15 cellular contexts compared by ENCODE assay signal in the genomic region with DNA sequence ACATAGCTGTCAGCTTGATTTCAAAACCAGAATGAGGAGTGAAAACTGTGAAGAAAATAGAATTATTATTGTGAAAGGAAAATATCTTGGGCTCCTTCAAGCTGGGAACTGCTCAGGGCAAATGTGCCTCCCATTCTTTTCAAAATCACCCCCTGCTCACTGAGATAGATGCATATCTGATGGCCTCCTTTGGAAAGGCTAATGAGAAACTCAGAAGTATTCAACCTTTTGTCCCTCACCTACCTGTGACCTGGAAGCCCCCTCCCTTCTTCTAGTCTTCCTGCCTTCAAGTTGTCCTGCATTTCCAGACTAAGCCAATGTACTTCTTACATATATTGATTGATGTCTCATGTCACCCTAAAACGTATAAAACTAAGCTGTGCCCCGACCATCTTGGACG.
DNase-seq lines count a peak whose midpoint lies in the region; ATAC-seq and TF ChIP-seq lines count a peak whose summit lies in the region.
"Had no signal": no experiment of that assay in that cellular context is flagged by ENCODE, and none has a peak within 500 bp of the region (broad histone marks: within the 10 kb centered on the region; RNA-seq: fewer than 3 reads in every experiment).

No MANE protein-coding gene starts in this region.

- no peaks in the 10 kb centered on the region for H3K36me3 ChIP-seq in GM23338 (ENCODE audit: insufficient read depth)
- no peaks in the 10 kb centered on the region for H3K36me3 ChIP-seq in iPS-20b (ENCODE audit: insufficient read depth, low read depth, low read length)
- H3K36me3 ChIP-seq in trophoblast cell (ENCODE audit: control insufficient read depth in 1 of 2, insufficient read depth in 2 of 2, low read length in 2 of 2): no peaks in the 10 kb centered on the region
- H3K36me3 ChIP-seq: BLaER1 treated with 17β-estradiol and CSF1 and Interleukin-3, amounts not matched to agents 10 nM and 100 nM had no signal

- ATAC-seq in GM23338 (peak; percentile 59), WTC11 (peak; percentile 56), omental fat pad (ENCODE audit: low FRiP score) (no peak)
- ATAC-seq: CD8-positive, alpha-beta T cell had no signal

- H3F3A ChIP-seq in GM23338 (replicated peaks; ENCODE audit: low read depth): no peaks in the 10 kb centered on the region

- no peaks in the 10 kb centered on the region for H4K20me1 ChIP-seq in GM23338 (replicated peaks; ENCODE audit: insufficient read depth)

- no peak overlapping the region for H2BK5ac ChIP-seq in trophoblast cell (ENCODE audit: low read depth, low read length, poor library complexity)

- H3K27me3 ChIP-seq in GM23338 (ENCODE audit: insufficient read depth) (no peaks in the 10 kb centered on the region), iPS-20b (ENCODE audit: insufficient read depth, low read length) (no peaks in the 10 kb centered on the region; the same call in 1 of the 2 replicates), trophoblast cell (ENCODE audit: insufficient read depth, low read length) (no peaks in the 10 kb centered on the region)
- H3K27me3 ChIP-seq: BLaER1 treated with 17β-estradiol and CSF1 and Interleukin-3, amounts not matched to agents 10 nM and 100 nM had no signal

- no peaks in the 10 kb centered on the region for H3K9me3 ChIP-seq in iPS-20b (ENCODE audit: insufficient read depth, low read depth, low read length)
- H3K9me3 ChIP-seq in trophoblast cell (ENCODE audit: insufficient read depth, low read depth, low read length): no peaks in the 10 kb centered on the region
- H3K9me3 ChIP-seq: BLaER1 treated with 17β-estradiol and CSF1 and Interleukin-3, amounts not matched to agents 10 nM and 100 nM had no signal

- no peak overlapping the region for H4K8ac ChIP-seq in trophoblast cell (ENCODE audit: low read depth, low read length)

- H3K14ac ChIP-seq in trophoblast cell (ENCODE audit: low read length): no peak overlapping the region

- H2AFZ ChIP-seq in GM23338: no peak overlapping the region
- H2AFZ ChIP-seq in trophoblast cell (ENCODE audit: insufficient read depth, low read length, poor library complexity): no peak overlapping the region
- H2AFZ ChIP-seq: GM23248 had no signal

- peak overlapping the region; percentile 11; the same call in 1 of the 2 replicates for H3K4me2 ChIP-seq in GM23338
- H3K4me2 ChIP-seq in trophoblast cell (ENCODE audit: low read length): no peak overlapping the region
- H3K4me2 ChIP-seq: BLaER1 treated with 17β-estradiol and CSF1 and Interleukin-3, amounts not matched to agents 10 nM and 100 nM had no signal

- H2BK12ac ChIP-seq in trophoblast cell (ENCODE audit: low read length): no peak overlapping the region

- peaks cover 37% of the 10 kb centered on the region for H3K4me1 ChIP-seq in GM23338 (ENCODE audit: insufficient read depth)
- peaks cover 19% of the 10 kb centered on the region; the same call in 1 of the 2 replicates for H3K4me1 ChIP-seq in iPS-20b (ENCODE audit: insufficient read depth, low read length)
- H3K4me1 ChIP-seq in trophoblast cell (ENCODE audit: control insufficient read depth in 1 of 2, insufficient read depth in 2 of 2, low read length in 2 of 2): peaks cover 5 to 10% of the 10 kb centered on the region in 2 experiments

- H3K23ac ChIP-seq in trophoblast cell (ENCODE audit: low read length): no peak overlapping the region

- no peak overlapping the region for H3K18ac ChIP-seq in trophoblast cell (ENCODE audit: low read length)

- peaks cover 20% of the 10 kb centered on the region for H3K36me3 Mint-ChIP-seq in GM23338 (ENCODE audit: low read depth)
- H3K36me3 Mint-ChIP-seq in WTC11: peaks cover 16% of the 10 kb centered on the region
- H3K36me3 Mint-ChIP-seq: CD8-positive, alpha-beta T cell had no signal

- DNase-seq in GM23338 (ENCODE audit: low spot score): no peak
- DNase-seq in WTC11 (ENCODE audit: low spot score): no peak
- DNase-seq in trophoblast cell: no peak
- DNase-seq in NOMO-1 treated with dmso at 0.1 percent for 144 hours (lab: John Stamatoyannopoulos, UW; ENCODE audit: unreplicated experiment): no peak
- no peak for DNase-seq in omental fat pad (ENCODE audit: low spot score)
- DNase-seq in GM20000 (ENCODE audit: low spot score): no peak
- DNase-seq: CD8-positive, alpha-beta T cell; DMS79; GF-D8; GM23248; H7; KG1 had no signal

- H3K9me3 Mint-ChIP-seq in GM23338: peaks cover 9% of the 10 kb centered on the region
- peaks cover 23% of the 10 kb centered on the region for H3K9me3 Mint-ChIP-seq in WTC11
- H3K9me3 Mint-ChIP-seq: CD8-positive, alpha-beta T cell had no signal

- H3K27ac Mint-ChIP-seq in GM23338: peak overlapping the region; percentile 50; the same call in 1 of the 2 replicates
- peak overlapping the region; percentile 98 for H3K27ac Mint-ChIP-seq in WTC11
- H3K27ac Mint-ChIP-seq: B cell; CD8-positive, alpha-beta T cell had no signal

- H3K27ac ChIP-seq in GM23338 (ENCODE audit: low read depth) (peak overlapping the region; percentile 86), iPS-20b (ENCODE audit: low read length) (peak overlapping the region; percentile 82), trophoblast cell (ENCODE audit: low read depth, low read length) (no peak overlapping the region)
- H3K27ac ChIP-seq: BLaER1 treated with 17β-estradiol and CSF1 and Interleukin-3, amounts not matched to agents 10 nM and 100 nM; GM23248 had no signal

- H3K9me2 ChIP-seq in GM23338 (ENCODE audit: insufficient read depth): peaks cover 21% of the 10 kb centered on the region

- H3K4me3 ChIP-seq in GM23338 (no peak overlapping the region), iPS-20b (ENCODE audit: low read length) (0 out of 2 replicates have a peak overlapping the region, but pooled peaks have one; percentile 16), trophoblast cell (ENCODE audit: low read depth, low read length) (no peak overlapping the region)
- H3K4me3 ChIP-seq: BLaER1 treated with 17β-estradiol and CSF1 and Interleukin-3, amounts not matched to agents 10 nM and 100 nM; GM23248 had no signal

- H3K27me3 Mint-ChIP-seq in GM23338 (ENCODE audit: insufficient read depth, low read depth, poor library complexity): peaks cover 11% of the 10 kb centered on the region
- H3K27me3 Mint-ChIP-seq in WTC11 (ENCODE audit: low read depth): peaks cover 3% of the 10 kb centered on the region

- H3K79me2 ChIP-seq in GM23338 (replicated peaks; ENCODE audit: insufficient read depth) (no peaks in the 10 kb centered on the region), trophoblast cell (ENCODE audit: control insufficient read depth, insufficient read depth, low read length, poor library complexity) (no peaks in the 10 kb centered on the region)

- TF ChIP-seq CTCF in GM23338 (conservative IDR thresholded peaks at IDR 0.05; ENCODE audit: low read depth in 2 of 2): no peak
- TF ChIP-seq CTCF in WTC11 (IDR thresholded peaks at IDR 0.05): no peak
- no peak for TF ChIP-seq CTCF in omental fat pad (IDR thresholded peaks at IDR 0.05)
- no peak for TF ChIP-seq CTCF in GM20000 (IDR thresholded peaks at IDR 0.05; ENCODE audit: extremely low read depth, missing control alignments)

- no peak overlapping the region for H2BK120ac ChIP-seq in trophoblast cell (ENCODE audit: insufficient read depth, low read length, poor library complexity)

- H3K4ac ChIP-seq in trophoblast cell (ENCODE audit: low read depth, low read length): no peak overlapping the region

- H3K9ac ChIP-seq in iPS-20b (ENCODE audit: low read depth, low read length) (peak overlapping the region; percentile 32; the same call in 1 of the 2 replicates), trophoblast cell (ENCODE audit: low read length) (no peak overlapping the region)
- H3K9ac ChIP-seq: BLaER1 treated with 17β-estradiol and CSF1 and Interleukin-3, amounts not matched to agents 10 nM and 100 nM; GM23248 had no signal

- H3K79me1 ChIP-seq in trophoblast cell (ENCODE audit: low read length): no peaks in the 10 kb centered on the region

- POLR2A ChIA-PET in WTC11 (lab: Charles Lee): no interaction called here

- H3K4me1 Mint-ChIP-seq in GM23338 (peaks cover 47% of the 10 kb centered on the region), WTC11 (peaks cover 69% of the 10 kb centered on the region)
- H3K4me1 Mint-ChIP-seq: B cell had no signal

- no CpG with 5 or more reads among the region's 3 CpGs for WGBS in trophoblast cell (ENCODE audit: extremely low coverage, insufficient coverage, insufficient read length)

- no peak overlapping the region for H2AK5ac ChIP-seq in trophoblast cell (ENCODE audit: low read length)

- CTCF ChIA-PET in WTC11 (lab: Charles Lee): interaction anchor here (1.5 kb wide), 1 partner anchor 32 kb away, joined by 3 read pairs; no protein-coding TSS in a partner anchor

- no peak overlapping the region; the same call in 2 of the 3 replicates for H3K4me3 Mint-ChIP-seq in GM23338
- no peak overlapping the region for H3K4me3 Mint-ChIP-seq in WTC11
- H3K4me3 Mint-ChIP-seq: B cell; CD8-positive, alpha-beta T cell had no signal

- H4K91ac ChIP-seq in trophoblast cell (ENCODE audit: low read depth, low read length): no peak overlapping the region

- H4K12ac ChIP-seq in trophoblast cell (ENCODE audit: low read depth, low read length): no peak overlapping the region

TF ChIP-seq in WTC11, 78 proteins besides CTCF, POLR2A, EP300 and RAD21:
- no peak for TF ChIP-seq SMAD3 (CRISPR knock-in tag; IDR thresholded peaks at IDR 0.05; ENCODE audit: borderline replicate concordance)
- no peak for TF ChIP-seq OVOL2 (CRISPR knock-in tag; IDR thresholded peaks at IDR 0.05; ENCODE audit: borderline replicate concordance)
- no peak for TF ChIP-seq E2F1 (CRISPR knock-in tag; IDR thresholded peaks at IDR 0.05)
- TF ChIP-seq IRF1 (CRISPR knock-in tag; IDR thresholded peaks at IDR 0.05): no peak
- no peak for TF ChIP-seq NFE2L1 (CRISPR knock-in tag; IDR thresholded peaks at IDR 0.05)
- TF ChIP-seq FOXJ3 (CRISPR knock-in tag; IDR thresholded peaks at IDR 0.05; ENCODE audit: borderline replicate concordance): no peak
